Comparison of ENCODE assay signal across 1 cellular context in the genomic region with DNA sequence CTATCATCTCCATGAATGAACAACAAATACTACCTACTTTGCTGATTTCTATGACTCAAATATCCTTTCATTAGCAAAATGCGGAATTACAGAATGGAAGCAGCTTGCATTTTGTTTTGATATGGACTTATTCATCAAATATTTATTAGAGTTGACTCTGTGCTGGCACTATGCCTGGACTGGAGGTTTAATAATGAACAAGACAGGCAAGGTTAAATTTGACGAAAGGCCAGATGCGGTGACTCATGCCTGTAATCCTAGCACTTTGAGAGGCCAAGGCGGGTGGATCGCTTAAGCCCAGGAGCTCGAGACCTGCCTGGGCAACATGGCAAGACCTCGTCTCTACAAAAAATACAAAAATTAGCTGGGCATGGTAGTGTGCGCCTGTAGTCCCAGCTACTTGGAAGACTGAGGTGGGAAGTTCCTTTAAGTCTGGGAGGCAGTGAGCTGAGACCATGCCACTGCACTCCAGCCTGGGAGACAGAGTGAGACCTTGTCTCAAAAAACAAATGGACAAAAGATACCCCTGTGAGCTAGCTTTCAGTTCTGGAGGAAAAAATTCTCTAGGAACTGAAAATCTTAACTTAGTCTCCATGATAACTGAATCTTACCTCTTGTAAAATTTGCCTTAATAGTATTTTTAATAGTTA.
TF ChIP-seq lines count a peak whose summit lies in the region.

No MANE protein-coding gene starts in this region.

TF ChIP-seq in HCT116, 20 proteins besides CTCF, POLR2A, EP300 and RAD21 (continued from another document):
- TF ChIP-seq YY1 (IDR thresholded peaks at IDR 0.05; ENCODE audit: extremely low read depth, insufficient replicate concordance, low read depth, low read length) (no peak), ZFX (IDR thresholded peaks at IDR 0.05) (no peak), SP1 (IDR thresholded peaks at IDR 0.05; ENCODE audit: low read depth) (no peak)
- TF ChIP-seq, protein P1, sequence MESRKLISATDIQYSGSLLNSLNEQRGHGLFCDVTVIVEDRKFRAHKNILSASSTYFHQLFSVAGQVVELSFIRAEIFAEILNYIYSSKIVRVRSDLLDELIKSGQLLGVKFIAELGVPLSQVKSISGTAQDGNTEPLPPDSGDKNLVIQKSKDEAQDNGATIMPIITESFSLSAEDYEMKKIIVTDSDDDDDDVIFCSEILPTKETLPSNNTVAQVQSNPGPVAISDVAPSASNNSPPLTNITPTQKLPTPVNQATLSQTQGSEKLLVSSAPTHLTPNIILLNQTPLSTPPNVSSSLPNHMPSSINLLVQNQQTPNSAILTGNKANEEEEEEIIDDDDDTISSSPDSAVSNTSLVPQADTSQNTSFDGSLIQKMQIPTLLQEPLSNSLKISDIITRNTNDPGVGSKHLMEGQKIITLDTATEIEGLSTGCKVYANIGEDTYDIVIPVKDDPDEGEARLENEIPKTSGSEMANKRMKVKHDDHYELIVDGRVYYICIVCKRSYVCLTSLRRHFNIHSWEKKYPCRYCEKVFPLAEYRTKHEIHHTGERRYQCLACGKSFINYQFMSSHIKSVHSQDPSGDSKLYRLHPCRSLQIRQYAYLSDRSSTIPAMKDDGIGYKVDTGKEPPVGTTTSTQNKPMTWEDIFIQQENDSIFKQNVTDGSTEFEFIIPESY (IDR thresholded peaks at IDR 0.05; ENCODE audit: extremely low read depth, insufficient replicate concordance, low read length): no peak
- TF ChIP-seq, protein P2, sequence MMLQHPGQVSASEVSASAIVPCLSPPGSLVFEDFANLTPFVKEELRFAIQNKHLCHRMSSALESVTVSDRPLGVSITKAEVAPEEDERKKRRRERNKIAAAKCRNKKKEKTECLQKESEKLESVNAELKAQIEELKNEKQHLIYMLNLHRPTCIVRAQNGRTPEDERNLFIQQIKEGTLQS (IDR thresholded peaks at IDR 0.05): no peak
